22 cellular contexts compared by ENCODE assay signal in genomic region chr12:4444031-4444430, GRCh38. TPM values are rescaled to one million over a fixed set of nuclear protein-coding genes. Genes with fewer than 3 reads are reported as not detected.
DNase-seq lines count a peak whose midpoint lies in the region; ATAC-seq and TF ChIP-seq lines count a peak whose summit lies in the region.
"Had no signal": no experiment of that assay in that cellular context is flagged by ENCODE, and none has a peak within 500 bp of the region (broad histone marks: within the 10 kb centered on the region; RNA-seq: fewer than 3 reads in every experiment).

No MANE protein-coding gene starts in this region.

- no peak for TF ChIP-seq CTCF in GM13976 (IDR thresholded peaks at IDR 0.05; ENCODE audit: borderline replicate concordance, control extremely low read depth, extremely low read depth, insufficient read depth, missing control alignments)
- TF ChIP-seq CTCF in brain (conservative IDR thresholded peaks at IDR 0.05): no peak

- no peaks in the 10 kb centered on the region for H3K36me3 Mint-ChIP-seq in brain

- no peaks in the 10 kb centered on the region for H3K9me3 ChIP-seq in skeletal muscle tissue (ENCODE audit: control insufficient read depth in 3 of 3, low read length in 3 of 3)
- H3K9me3 ChIP-seq: SJSA1 had no signal

- H3K4me1 Mint-ChIP-seq in brain: peaks cover 65% of the 10 kb centered on the region

- peaks cover 0 to 4% (median 0%) of the 10 kb centered on the region in 3 donors for H3K27me3 ChIP-seq in skeletal muscle tissue (ENCODE audit: control insufficient read depth in 3 of 3, insufficient read depth in 3 of 3, low read length in 3 of 3)

- H3K4me3 ChIP-seq in skeletal muscle tissue (ENCODE audit: low read length in 3 of 3): peak overlapping the region; percentile 43 to 82 (median 72)
- H3K4me3 ChIP-seq: SJSA1 had no signal

- peaks cover 19% of the 10 kb centered on the region for H3K27me3 Mint-ChIP-seq in brain

- H3K36me3 ChIP-seq in skeletal muscle tissue (ENCODE audit: control insufficient read depth in 3 of 3, insufficient read depth in 3 of 3, low read length in 3 of 3): peaks cover 0 to 3% (median 0%) of the 10 kb centered on the region in 3 donors
- H3K36me3 ChIP-seq: SJSA1 had no signal

- H3K9ac ChIP-seq in skeletal muscle tissue (ENCODE audit: low read depth in 1 of 3, low read length in 3 of 3): peak overlapping the region; percentile 6 to 89 (median 47)

- H3K27ac ChIP-seq in skeletal muscle tissue (ENCODE audit: low read depth, low read length): peak overlapping the region; percentile 70
- H3K27ac ChIP-seq: C4-2B, HL-60, SJSA1 had no signal

- H3K4me1 ChIP-seq in skeletal muscle tissue (ENCODE audit: control insufficient read depth in 3 of 3, insufficient read depth in 3 of 3, low read length in 3 of 3): peaks cover 44 to 75% (median 68%) of the 10 kb centered on the region in 3 donors
- H3K4me1 ChIP-seq: SJSA1 had no signal

- peaks cover 0 to 2% (median 0%) of the 10 kb centered on the region in 5 experiments for H3K9me3 Mint-ChIP-seq in brain
- H3K9me3 Mint-ChIP-seq: HFFc6 had no signal

- peak; percentile 10 for DNase-seq in GM13976 (ENCODE audit: low spot score)
- peak; percentile 14 for DNase-seq in left lobe of liver (ENCODE audit: low spot score)
- DNase-seq in activated CD4-positive, alpha-beta T cell treated with anti-CD3 and anti-CD28 coated beads, Interleukin-2, amount 50 U/mL, for 48 hours: no peak
- no peak for DNase-seq in NCI-H1048 (lab: John Stamatoyannopoulos, UW)
- no peak for DNase-seq in NCI-H510A treated with DMSO at 0.1 percent for 48 hours (lab: John Stamatoyannopoulos, UW)
- DNase-seq: DMS79, HFFc6, IMR-90, NCI-H1092, NCI-H1436 treated with DMSO at 0.1 percent for 48 hours, NCI-H2029, NCI-H446, NCI-H69 had no signal

- no peak overlapping the region for H3K4me3 Mint-ChIP-seq in brain
- H3K4me3 Mint-ChIP-seq: HFFc6 had no signal

- peak overlapping the region in 3 of 5 experiments; percentile 20 to 61 (median 28) for H3K27ac Mint-ChIP-seq in brain
- H3K27ac Mint-ChIP-seq: HFFc6 had no signal

- no peak for ATAC-seq in left lobe of liver
- ATAC-seq in GM21515 (IDR thresholded peaks at IDR 0.05; ENCODE audit: unreplicated experiment): no peak
- ATAC-seq: Panc1 had no signal

- in situ Hi-C loops in GM13976 (cut with MboI; ENCODE audit: low sequenced_read_pairs, unreplicated experiment): no loop called here

RNA-seq across cellular contexts. Expression of gene FGF6, which starts 1.6 kb away (rescaled TPM):
- polyA plus RNA-seq in brain (ENCODE audit: insufficient read depth, low read depth, low replicate concordance): not detected
- total RNA-seq in left lobe of liver (not detected), skeletal muscle tissue (16.2 TPM)
- total RNA-seq: HFFc6, HT1080, IMR-90, M059J, SJSA1 had no signal
- polyA plus RNA-seq: IMR-90 had no signal

Comparison
In these comparisons a context has a peak if more than half of its experiments do, and no peak if none do; other contexts are left out.
1. DNase-seq: peak in GM13976 (single experiment) and left lobe of liver (single experiment); none in activated CD4-positive, alpha-beta T cell treated with anti-CD3 and anti-CD28 coated beads, Interleukin-2, amount 50 U/mL, for 48 hours (0 of 2), NCI-H1048 (single experiment) and NCI-H510A treated with DMSO at 0.1 percent for 48 hours (single experiment).
2. RNA of gene FGF6, which starts 1.6 kb away (total RNA-seq): 16.2 TPM in skeletal muscle tissue (single experiment); not detected in left lobe of liver (single experiment); every median in the first group is over 10 times any median in the second.